20 cellular contexts compared by ENCODE assay signal in the genomic region with DNA sequence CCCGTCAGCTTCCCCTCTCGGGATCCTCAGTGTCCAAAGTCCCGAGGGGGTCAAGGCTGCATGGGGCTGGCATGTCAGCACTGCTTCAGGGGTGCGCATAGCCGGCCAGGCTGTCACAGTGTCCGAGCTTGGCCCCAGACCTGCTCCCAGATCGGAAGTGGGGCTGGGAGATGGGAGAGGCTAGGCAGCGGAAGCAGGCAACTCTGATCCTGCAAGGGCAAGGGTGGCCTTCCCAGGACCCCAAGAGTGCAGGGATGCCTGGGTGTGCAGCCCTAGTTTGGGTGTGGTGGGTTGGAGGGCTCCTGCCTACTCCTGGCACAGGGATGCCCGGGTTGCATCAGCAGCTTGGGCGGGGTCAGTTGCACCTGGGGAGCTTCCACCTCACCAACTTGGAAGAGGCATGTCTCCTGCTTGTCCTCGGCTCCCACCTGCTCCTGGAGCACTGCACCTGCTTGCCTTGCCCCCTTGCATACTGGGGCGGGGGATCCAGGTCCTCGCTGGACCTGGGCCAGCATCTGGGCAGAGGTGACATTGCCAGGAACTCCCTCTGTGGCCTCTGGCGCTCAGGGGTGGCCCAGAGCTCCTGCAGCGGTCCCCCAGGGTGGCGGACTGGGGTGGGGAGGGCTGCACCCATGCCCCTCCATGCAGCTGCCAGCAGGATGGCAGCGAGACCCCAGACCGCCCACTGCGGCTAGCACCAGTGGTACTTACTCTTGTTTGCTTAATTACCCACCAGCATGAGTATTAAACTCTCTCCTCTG. TPM values are rescaled to one million over a fixed set of nuclear protein-coding genes. Genes with fewer than 3 reads are reported as not detected.
"Had no signal": no experiment of that assay in that cellular context is flagged by ENCODE, and none has a peak within 500 bp of the region (broad histone marks: within the 10 kb centered on the region; RNA-seq: fewer than 3 reads in every experiment).

No MANE protein-coding gene starts in this region.

- H3K36me3 ChIP-seq: gastrocnemius medialis, left lung, lower lobe of right lung, neutrophil, pancreas, sigmoid colon, suprapubic skin, transverse colon had no signal

- H3K4me1 Mint-ChIP-seq: natural killer cell; stimulated activated memory B cell treated with anti-CD40 and anti-IgM and Interleukin-4, amounts not matched to agents 10 μg/mL and 1 μg/mL and 100 μg/mL, for 72 hours had no signal

- H3K27me3 ChIP-seq: dorsolateral prefrontal cortex, gastrocnemius medialis, left lung, neutrophil, pancreas, sigmoid colon, suprapubic skin, transverse colon had no signal

- H3K27ac Mint-ChIP-seq: natural killer cell; stimulated activated memory B cell treated with anti-CD40 and anti-IgM and Interleukin-4, amounts not matched to agents 10 μg/mL and 1 μg/mL and 100 μg/mL, for 72 hours; stimulated activated naive CD8-positive, alpha-beta T cell treated with anti-CD3 and anti-CD28 coated beads, Interleukin-15, Interleukin-2, amounts not matched to agents 100 ng/mL and 50 ng/mL, for 24 hours had no signal

- H3K27ac ChIP-seq: dorsolateral prefrontal cortex, gastrocnemius medialis, left lung, lower lobe of right lung, neutrophil, pancreas, sigmoid colon, suprapubic skin, transverse colon had no signal

- H3K4me1 ChIP-seq: gastrocnemius medialis, left lung, lower lobe of right lung, pancreas, sigmoid colon, suprapubic skin, transverse colon had no signal

- H3K4me3 ChIP-seq: dorsolateral prefrontal cortex, gastrocnemius medialis, left lung, lower lobe of right lung, pancreas, sigmoid colon, suprapubic skin, transverse colon had no signal

- H3K27me3 Mint-ChIP-seq: stimulated activated memory B cell treated with anti-CD40 and anti-IgM and Interleukin-4, amounts not matched to agents 10 μg/mL and 1 μg/mL and 100 μg/mL, for 72 hours; stimulated activated naive CD8-positive, alpha-beta T cell treated with anti-CD3 and anti-CD28 coated beads, Interleukin-15, Interleukin-2, amounts not matched to agents 100 ng/mL and 50 ng/mL, for 24 hours had no signal

- H3K9me3 ChIP-seq: gastrocnemius medialis, left lung, lower lobe of right lung, neutrophil, pancreas, sigmoid colon, suprapubic skin, transverse colon had no signal

- H3K4me3 Mint-ChIP-seq: natural killer cell; stimulated activated memory B cell treated with anti-CD40 and anti-IgM and Interleukin-4, amounts not matched to agents 10 μg/mL and 1 μg/mL and 100 μg/mL, for 72 hours; stimulated activated naive CD8-positive, alpha-beta T cell treated with anti-CD3 and anti-CD28 coated beads, Interleukin-15, Interleukin-2, amounts not matched to agents 100 ng/mL and 50 ng/mL, for 24 hours had no signal

- H3K9me3 Mint-ChIP-seq: stimulated activated memory B cell treated with anti-CD40 and anti-IgM and Interleukin-4, amounts not matched to agents 10 μg/mL and 1 μg/mL and 100 μg/mL, for 72 hours; stimulated activated naive CD8-positive, alpha-beta T cell treated with anti-CD3 and anti-CD28 coated beads, Interleukin-15, Interleukin-2, amounts not matched to agents 100 ng/mL and 50 ng/mL, for 24 hours had no signal

- H3K36me3 Mint-ChIP-seq: natural killer cell; stimulated activated memory B cell treated with anti-CD40 and anti-IgM and Interleukin-4, amounts not matched to agents 10 μg/mL and 1 μg/mL and 100 μg/mL, for 72 hours had no signal

- ATAC-seq: gastrocnemius medialis, left cardiac atrium, left lung, natural killer cell, pancreas had no signal

- DNase-seq: cerebellar nuclear complex; dorsolateral prefrontal cortex; effector CD4-positive, alpha-beta T cell; gastrocnemius medialis; head of caudate nucleus; left cardiac atrium; lower lobe of right lung; natural killer cell; sigmoid colon; stimulated activated CD4-positive, alpha-beta T cell treated with anti-CD3 and anti-CD28 coated beads, Interleukin-4, amount 100 ng/mL, for 4 hours; transverse colon had no signal

RNA-seq across cellular contexts. Expression of a gene that starts 41.3 kb away (rescaled TPM):
- total RNA-seq: cardiac septum, gastrocnemius medialis, left lung, lower lobe of right lung, mesenteric fat pad, natural killer cell, posterior vena cava had no signal
